23 cellular contexts compared by ENCODE assay signal in the genomic region with DNA sequence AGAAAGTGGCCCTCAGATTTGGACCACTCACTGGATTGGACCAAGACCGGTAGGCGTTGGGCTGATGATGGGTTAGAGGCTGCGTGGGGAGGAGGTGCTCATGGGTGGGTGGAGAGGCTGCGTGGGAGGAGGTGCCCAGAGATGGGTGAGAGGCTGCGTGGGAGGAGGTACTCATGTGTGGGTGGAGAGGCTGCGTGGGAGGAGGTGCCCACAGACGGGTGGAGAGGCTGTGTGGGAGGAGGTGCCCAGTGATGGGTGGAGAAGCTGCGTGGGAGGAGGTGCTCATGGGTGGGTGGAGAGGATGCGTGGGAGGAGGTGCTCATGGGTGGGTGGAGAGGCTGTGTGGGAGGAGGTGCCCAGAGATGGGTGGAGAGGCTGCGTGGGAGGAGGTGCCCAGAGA.
A peak's percentile ranks its signal among the peaks of the same experiment; 100 is the strongest.
DNase-seq lines count a peak whose midpoint lies in the region; ATAC-seq, FAIRE-seq and TF ChIP-seq lines count a peak whose summit lies in the region.
"Had no signal": no experiment of that assay in that cellular context is flagged by ENCODE, and none has a peak within 500 bp of the region (broad histone marks: within the 10 kb centered on the region; RNA-seq: fewer than 3 reads in every experiment).

No MANE protein-coding gene starts in this region.

- H3K4me3 Mint-ChIP-seq in activated T-cell treated with anti-CD3 and anti-CD28 coated beads, Interleukin-2, amount 50 U/mL, for 24 hours, result no peak overlapping the region
- H3K4me3 Mint-ChIP-seq in activated T-helper 17 cell treated with anti-CD3 and anti-CD28 coated beads, Interleukin-2, amount 50 U/mL, for 72 hours, result peak overlapping the region; percentile 19
- H3K4me3 Mint-ChIP-seq in neural crest cell, result no peak overlapping the region
- H3K4me3 Mint-ChIP-seq in stimulated activated naive B cell treated with anti-CD40 and anti-IgM and Interleukin-4, amounts not matched to agents 10 μg/mL and 1 μg/mL and 100 μg/mL, for 72 hours, result no peak overlapping the region
- H3K4me3 Mint-ChIP-seq: B cell; CD4-positive, alpha-beta T cell; CD8-positive, alpha-beta T cell had no signal

- no peaks in the 10 kb centered on the region for H3K36me3 Mint-ChIP-seq in activated T-cell treated with anti-CD3 and anti-CD28 coated beads, Interleukin-2, amount 50 U/mL, for 24 hours (ENCODE audit: low read depth)
- H3K36me3 Mint-ChIP-seq in activated T-helper 17 cell treated with anti-CD3 and anti-CD28 coated beads, Interleukin-2, amount 50 U/mL, for 72 hours (ENCODE audit: low read depth), result no peaks in the 10 kb centered on the region
- H3K36me3 Mint-ChIP-seq in neural crest cell (ENCODE audit: low read depth), result peaks cover 6% of the 10 kb centered on the region
- H3K36me3 Mint-ChIP-seq in stimulated activated naive B cell treated with anti-CD40 and anti-IgM and Interleukin-4, amounts not matched to agents 10 μg/mL and 1 μg/mL and 100 μg/mL, for 72 hours, result peaks cover 0 to 4% of the 10 kb centered on the region in 2 donors
- H3K36me3 Mint-ChIP-seq: CD8-positive, alpha-beta T cell had no signal

- TF ChIP-seq CTCF in neural crest cell (conservative IDR thresholded peaks at IDR 0.05), result no peak

- peak overlapping the region; percentile 15 for H3K27ac Mint-ChIP-seq in activated T-cell treated with anti-CD3 and anti-CD28 coated beads, Interleukin-2, amount 50 U/mL, for 24 hours
- H3K27ac Mint-ChIP-seq in activated T-helper 17 cell treated with anti-CD3 and anti-CD28 coated beads, Interleukin-2, amount 50 U/mL, for 72 hours, result peak overlapping the region; percentile 75
- peak overlapping the region; percentile 27 for H3K27ac Mint-ChIP-seq in neural crest cell (ENCODE audit: unreplicated experiment)
- peak overlapping the region; percentile 26 for H3K27ac Mint-ChIP-seq in stimulated activated naive B cell treated with anti-CD40 and anti-IgM and Interleukin-4, amounts not matched to agents 10 μg/mL and 1 μg/mL and 100 μg/mL, for 72 hours
- H3K27ac Mint-ChIP-seq: B cell; CD4-positive, alpha-beta T cell; CD8-positive, alpha-beta T cell had no signal

- no peak for ATAC-seq in activated T-helper 17 cell treated with anti-CD3 and anti-CD28 coated beads, Interleukin-2, amount 50 U/mL, for 72 hours (replicated peaks)
- ATAC-seq in stimulated activated naive B cell treated with anti-CD40 and anti-IgM and Interleukin-4, amounts not matched to agents 10 μg/mL and 1 μg/mL and 100 μg/mL, for 72 hours (replicated peaks), result no peak
- ATAC-seq in HG03159 (IDR thresholded peaks at IDR 0.05; ENCODE audit: unreplicated experiment), result no peak
- ATAC-seq: A549; CD8-positive, alpha-beta T cell; GM12878 had no signal

- H3K9me3 Mint-ChIP-seq in activated T-cell treated with anti-CD3 and anti-CD28 coated beads, Interleukin-2, amount 50 U/mL, for 24 hours, result peaks cover 19% of the 10 kb centered on the region
- peaks cover 14% of the 10 kb centered on the region for H3K9me3 Mint-ChIP-seq in activated T-helper 17 cell treated with anti-CD3 and anti-CD28 coated beads, Interleukin-2, amount 50 U/mL, for 72 hours
- H3K9me3 Mint-ChIP-seq in neural crest cell, result peaks cover 11% of the 10 kb centered on the region
- H3K9me3 Mint-ChIP-seq in stimulated activated naive B cell treated with anti-CD40 and anti-IgM and Interleukin-4, amounts not matched to agents 10 μg/mL and 1 μg/mL and 100 μg/mL, for 72 hours, result peaks cover 12 to 18% of the 10 kb centered on the region in 2 donors

- H3K27me3 Mint-ChIP-seq in activated T-cell treated with anti-CD3 and anti-CD28 coated beads, Interleukin-2, amount 50 U/mL, for 24 hours, result no peaks in the 10 kb centered on the region
- no peaks in the 10 kb centered on the region for H3K27me3 Mint-ChIP-seq in activated T-helper 17 cell treated with anti-CD3 and anti-CD28 coated beads, Interleukin-2, amount 50 U/mL, for 72 hours
- peaks cover 12% of the 10 kb centered on the region for H3K27me3 Mint-ChIP-seq in neural crest cell (ENCODE audit: low read depth)
- no peaks in the 10 kb centered on the region for H3K27me3 Mint-ChIP-seq in stimulated activated naive B cell treated with anti-CD40 and anti-IgM and Interleukin-4, amounts not matched to agents 10 μg/mL and 1 μg/mL and 100 μg/mL, for 72 hours
- H3K27me3 Mint-ChIP-seq: B cell; CD4-positive, alpha-beta T cell had no signal

- H3K4me1 Mint-ChIP-seq in activated T-cell treated with anti-CD3 and anti-CD28 coated beads, Interleukin-2, amount 50 U/mL, for 24 hours (ENCODE audit: low read depth), result no peaks in the 10 kb centered on the region
- H3K4me1 Mint-ChIP-seq in activated T-helper 17 cell treated with anti-CD3 and anti-CD28 coated beads, Interleukin-2, amount 50 U/mL, for 72 hours, result no peaks in the 10 kb centered on the region
- no peaks in the 10 kb centered on the region for H3K4me1 Mint-ChIP-seq in neural crest cell
- no peaks in the 10 kb centered on the region for H3K4me1 Mint-ChIP-seq in stimulated activated naive B cell treated with anti-CD40 and anti-IgM and Interleukin-4, amounts not matched to agents 10 μg/mL and 1 μg/mL and 100 μg/mL, for 72 hours
- H3K4me1 Mint-ChIP-seq: B cell had no signal

- FAIRE-seq in HTR-8/SVneo (lab: Jason Lieb, UNC), result no peak
- FAIRE-seq: A549, D721Med, GM12878, GM12892, GM18507, GM19239 had no signal

- no peak for DNase-seq in activated T-cell treated with anti-CD3 and anti-CD28 coated beads, Interleukin-2, amount 50 U/mL, for 24 hours
- DNase-seq in activated T-cell treated with anti-CD3 and anti-CD28 coated beads, Interleukin-2, amount 50 U/mL, for 48 hours, result no peak
- no peak for DNase-seq in neural crest cell (ENCODE audit: low read depth, low spot score)
- DNase-seq in stimulated activated naive B cell treated with anti-CD40 and anti-IgM and Interleukin-4, amounts not matched to agents 10 μg/mL and 1 μg/mL and 100 μg/mL, for 72 hours, result no peak
- DNase-seq in HTR-8/SVneo (ENCODE audit: insufficient read length, low spot score), result no peak
- DNase-seq in DMS79 treated with DMSO at 0.1 percent for 48 hours (lab: John Stamatoyannopoulos, UW), result no peak
- DNase-seq: AML-193; Caco-2; Calu3; CD4-positive, alpha-beta T cell; CD8-positive, alpha-beta T cell; DND-41; EL; GDM1 had no signal

Comparison
In these comparisons a context has a peak if more than half of its experiments do, and no peak if none do; other contexts are left out.
1. H3K27ac Mint-ChIP-seq: peak in every context shown above with its lines; median percentile 75 in activated T-helper 17 cell treated with anti-CD3 and anti-CD28 coated beads, Interleukin-2, amount 50 U/mL, for 72 hours; 27 in neural crest cell; 26 in stimulated activated naive B cell treated with anti-CD40 and anti-IgM and Interleukin-4, amounts not matched to agents 10 μg/mL and 1 μg/mL and 100 μg/mL, for 72 hours; 15 in activated T-cell treated with anti-CD3 and anti-CD28 coated beads, Interleukin-2, amount 50 U/mL, for 24 hours.